Comparison of ENCODE assay signal across 26 cellular contexts in the genomic region with DNA sequence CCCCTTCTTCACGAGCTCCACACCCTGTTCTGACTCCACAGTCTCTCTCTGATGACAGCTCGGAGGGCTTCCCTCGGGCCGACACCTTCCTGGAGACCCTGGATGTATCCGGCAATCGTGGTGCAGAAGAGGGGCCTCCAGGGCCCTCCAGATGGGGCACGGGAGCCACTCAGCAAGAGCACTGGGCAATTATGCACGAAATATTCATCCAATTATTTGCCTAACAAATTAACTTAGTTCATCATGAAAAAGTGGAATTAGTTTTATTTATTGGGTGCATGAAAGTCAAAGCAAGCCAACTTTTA.
"Had no signal": no experiment of that assay in that cellular context is flagged by ENCODE, and none has a peak within 500 bp of the region (broad histone marks: within the 10 kb centered on the region; RNA-seq: fewer than 3 reads in every experiment).

No MANE protein-coding gene starts in this region.

- ATAC-seq: activated CD8-positive, alpha-beta T cell treated with anti-CD3 and anti-CD28 coated beads for 36 hours; activated T-helper 17 cell treated with anti-CD3 and anti-CD28 coated beads, Interleukin-2, amount 50 U/mL, for 72 hours; T-cell had no signal

- H3K4me1 Mint-ChIP-seq: activated B cell treated with CpG ODN at 0.5 μM for 24 hours; activated CD4-positive, alpha-beta T cell treated with anti-CD3 and anti-CD28 coated beads, Interleukin-2, amount 10 ng/mL, durations not matched to agents 24 days and 14 days; T-cell had no signal

- H3K36me3 Mint-ChIP-seq: activated naive CD8-positive, alpha-beta T cell; brain; T-cell had no signal

- H3K27ac Mint-ChIP-seq: activated B cell treated with CpG ODN at 0.5 μM for 24 hours; activated CD4-positive, alpha-beta T cell treated with anti-CD3 and anti-CD28 coated beads, Interleukin-2, amount 10 ng/mL, durations not matched to agents 24 days and 14 days; activated CD8-positive, alpha-beta T cell treated with anti-CD3 and anti-CD28 coated beads for 36 hours; activated naive CD4-positive, alpha-beta T cell treated with anti-CD3 and anti-CD28 coated beads for 36 hours; activated naive CD8-positive, alpha-beta T cell; activated T-helper 17 cell treated with anti-CD3 and anti-CD28 coated beads, Interleukin-2, amount 50 U/mL, for 72 hours; T-cell had no signal

- H3K4me3 Mint-ChIP-seq: activated B cell treated with CpG ODN at 0.5 μM for 24 hours; activated CD4-positive, alpha-beta T cell treated with anti-CD3 and anti-CD28 coated beads, Interleukin-2, amount 10 ng/mL, durations not matched to agents 24 days and 14 days; activated CD8-positive, alpha-beta T cell treated with anti-CD3 and anti-CD28 coated beads for 36 hours; activated naive CD4-positive, alpha-beta T cell treated with anti-CD3 and anti-CD28 coated beads for 36 hours; activated naive CD8-positive, alpha-beta T cell; activated T-helper 17 cell treated with anti-CD3 and anti-CD28 coated beads, Interleukin-2, amount 50 U/mL, for 72 hours; brain; T-cell had no signal

- H3K9me3 Mint-ChIP-seq: activated CD4-positive, alpha-beta T cell treated with anti-CD3 and anti-CD28 coated beads, Interleukin-2, amount 10 ng/mL, durations not matched to agents 24 days and 14 days; activated CD8-positive, alpha-beta T cell treated with anti-CD3 and anti-CD28 coated beads for 36 hours had no signal

- DNase-seq: activated B cell treated with CpG ODN at 0.5 μM for 24 hours; activated CD4-positive, alpha-beta T cell treated with anti-CD3 and anti-CD28 coated beads for 1 hour; activated CD4-positive, alpha-beta T cell treated with anti-CD3 and anti-CD28 coated beads, Interleukin-2, amount 10 ng/mL, durations not matched to agents 24 days and 14 days; activated CD8-positive, alpha-beta T cell treated with anti-CD3 and anti-CD28 coated beads for 36 hours; activated gamma-delta T cell; activated naive CD4-positive, alpha-beta T cell treated with anti-CD3 and anti-CD28 coated beads for 36 hours; activated T-cell treated with anti-CD3 and anti-CD28 coated beads for 4 hours; activated T-cell treated with anti-CD3 and anti-CD28 coated beads, Interleukin-2, amount 50 U/mL, for 48 hours; amygdala; Kasumi-1; KBM-7; NCI-H1105 treated with DMSO at 0.1 percent for 48 hours; NCI-H1436 treated with DMSO at 0.1 percent for 48 hours; NCI-H187; NCI-H2081 treated with DMSO at 0.1 percent for 48 hours; NCI-H2227 treated with DMSO at 0.1 percent for 48 hours; NCI-H446 treated with DMSO at 0.1 percent for 48 hours; NCI-H524 treated with DMSO at 0.1 percent for 48 hours; NCI-H82; SIG-M5; T-helper 2 cell; T1000 had no signal
